ENCODE assay signal across 14 cellular contexts in genomic region chrX:12946406-12946805, GRCh38. TPM values are rescaled to one million over a fixed set of nuclear protein-coding genes. Genes with fewer than 3 reads are reported as not detected.
A peak's percentile ranks its signal among the peaks of the same experiment; 100 is the strongest.
DNase-seq lines count a peak whose midpoint lies in the region; ATAC-seq and TF ChIP-seq lines count a peak whose summit lies in the region.
"Had no signal": no experiment of that assay in that cellular context is flagged by ENCODE, and none has a peak within 500 bp of the region (broad histone marks: within the 10 kb centered on the region; RNA-seq: fewer than 3 reads in every experiment).

No MANE protein-coding gene starts in this region.

- no peaks in the 10 kb centered on the region for H3K27me3 ChIP-seq in Caco-2 (replicated peaks; ENCODE audit: control insufficient read depth, insufficient read depth, low read length)
- H3K27me3 ChIP-seq in Panc1 (ENCODE audit: control insufficient read depth, insufficient read depth, low read length), result no peaks in the 10 kb centered on the region
- H3K27me3 ChIP-seq in colonic mucosa, result no peaks in the 10 kb centered on the region
- no peaks in the 10 kb centered on the region for H3K27me3 ChIP-seq in neural progenitor cell

- H3K4me3 Mint-ChIP-seq in Caco-2 (ENCODE audit: unreplicated experiment) (no peak overlapping the region), neural progenitor cell (no peak overlapping the region)

- no peaks in the 10 kb centered on the region for H4K20me1 ChIP-seq in neural progenitor cell (ENCODE audit: low read depth)

- CTCF ChIA-PET in Caco-2 (lab: Charles Lee) (interaction anchor here (0.5 to 1.7 kb wide), 13 partner anchors 24 to 561 kb away, joined by 3 to 30 read pairs (median 5); partner anchors contain the start of gene TMSB4X), Panc1 (lab: Charles Lee) (interaction anchor here (0.6 to 1.0 kb wide), 3 partner anchors 33 to 542 kb away, joined by 3 read pairs; no protein-coding TSS in a partner anchor)

- H3K36me3 Mint-ChIP-seq in Caco-2 (ENCODE audit: insufficient read depth, unreplicated experiment), result no peaks in the 10 kb centered on the region
- no peaks in the 10 kb centered on the region for H3K36me3 Mint-ChIP-seq in neural progenitor cell
- H3K36me3 Mint-ChIP-seq: activated naive CD4-positive, alpha-beta T cell treated with anti-CD3 and anti-CD28 coated beads, Interleukin-2, amount 10 ng/mL, durations not matched to agents 7 days and 5 days; CD14-positive monocyte had no signal

- peaks cover 4% of the 10 kb centered on the region for H3K9me3 Mint-ChIP-seq in Caco-2 (ENCODE audit: unreplicated experiment)
- H3K9me3 Mint-ChIP-seq in neural progenitor cell, result peaks cover 11% of the 10 kb centered on the region
- H3K9me3 Mint-ChIP-seq: activated naive CD4-positive, alpha-beta T cell treated with anti-CD3 and anti-CD28 coated beads, Interleukin-2, amount 10 ng/mL, durations not matched to agents 7 days and 5 days had no signal

- H3F3A ChIP-seq in neural progenitor cell (ENCODE audit: low read depth), result peaks cover 12% of the 10 kb centered on the region

- peak overlapping the region; percentile 81 for H3K27ac Mint-ChIP-seq in Caco-2 (ENCODE audit: unreplicated experiment)
- peak overlapping the region; percentile 66 for H3K27ac Mint-ChIP-seq in neural progenitor cell

- no peak for ATAC-seq in Panc1

- no peak for DNase-seq in Caco-2
- no peak for DNase-seq in Panc1 (ENCODE audit: low read depth, low spot score)
- DNase-seq in colonic mucosa, result no peak
- peak; percentile 15 for DNase-seq in neural progenitor cell (ENCODE audit: low spot score)
- no peak for DNase-seq in HPDE6-E6E7 (ENCODE audit: extremely low spot score)
- no peak for DNase-seq in NCI-H446 treated with DMSO at 0.1 percent for 48 hours (lab: John Stamatoyannopoulos, UW)
- no peak for DNase-seq in CD1c-positive myeloid dendritic cell (ENCODE audit: extremely low spot score)
- no peak for DNase-seq in germinal center (ENCODE audit: low spot score)

- BruUV-seq in Caco-2 (replicated peaks; lab: Mats Ljungman, UMichigan) (no TSS peak), Panc1 (replicated peaks; lab: Mats Ljungman, UMichigan) (no TSS peak)

- H3K4me1 ChIP-seq in Caco-2, result peaks cover 24% of the 10 kb centered on the region
- H3K4me1 ChIP-seq in Panc1 (ENCODE audit: control insufficient read depth, insufficient read depth, low read length), result peaks cover 3% of the 10 kb centered on the region
- H3K4me1 ChIP-seq in colonic mucosa, result peaks cover 3% of the 10 kb centered on the region
- peaks cover 25% of the 10 kb centered on the region for H3K4me1 ChIP-seq in neural progenitor cell

- H3K27ac ChIP-seq in Panc1 (ENCODE audit: low read length) (peak overlapping the region; percentile 48; the same call in 1 of the 2 replicates), colonic mucosa (peak overlapping the region; percentile 60), neural progenitor cell (no peak overlapping the region)

- H3K27me3 Mint-ChIP-seq in Caco-2 (ENCODE audit: insufficient read depth, unreplicated experiment) (no peaks in the 10 kb centered on the region), neural progenitor cell (ENCODE audit: insufficient read depth, low read depth) (no peaks in the 10 kb centered on the region)

- H3K4me1 Mint-ChIP-seq in Caco-2 (ENCODE audit: low read depth, unreplicated experiment) (no peaks in the 10 kb centered on the region), neural progenitor cell (peaks cover 29% of the 10 kb centered on the region)

- POLR2A ChIA-PET in Caco-2 (lab: Charles Lee) (interaction anchor here (0.5 to 1.1 kb wide), 2 partner anchors 29 to 32 kb away, joined by 3 to 4 read pairs; no protein-coding TSS in a partner anchor), Panc1 (lab: Charles Lee) (no interaction called here)

- H3K4me2 ChIP-seq in neural progenitor cell, result peak overlapping the region; percentile 1

- H3K36me3 ChIP-seq in Caco-2 (ENCODE audit: control insufficient read depth, insufficient read depth, low read length) (no peaks in the 10 kb centered on the region), Panc1 (ENCODE audit: control insufficient read depth, insufficient read depth, low read length) (no peaks in the 10 kb centered on the region), colonic mucosa (no peaks in the 10 kb centered on the region), neural progenitor cell (no peaks in the 10 kb centered on the region)
- H3K36me3 ChIP-seq: WERI-Rb-1 had no signal

- peak overlapping the region; percentile 20 for H2AFZ ChIP-seq in neural progenitor cell (replicated peaks)

- intact Hi-C loops in Caco-2 (cut with micrococcal nuclease; ENCODE audit: unreplicated experiment), result loop anchor here (1.0 kb wide), 1 partner anchor 42 kb away; no protein-coding TSS in a partner anchor
- intact Hi-C loops in Panc1 (cut with micrococcal nuclease; ENCODE audit: unreplicated experiment), result no loop called here
- intact Hi-C loops in colonic mucosa (cut with DNase I), result loop anchor here (5.0 kb wide), 1 partner anchor 541 kb away; no protein-coding TSS in a partner anchor

- no peaks in the 10 kb centered on the region for H3K79me2 ChIP-seq in neural progenitor cell (ENCODE audit: low read depth)

- no peak overlapping the region for H3K4me3 ChIP-seq in Caco-2 (ENCODE audit: low read depth, low read length)
- H3K4me3 ChIP-seq in Panc1 (ENCODE audit: low read depth in 2 of 2, low read length in 2 of 2), result no peak overlapping the region
- no peak overlapping the region for H3K4me3 ChIP-seq in colonic mucosa
- no peak overlapping the region for H3K4me3 ChIP-seq in neural progenitor cell
- H3K4me3 ChIP-seq: lung had no signal

- H3K9ac ChIP-seq in colonic mucosa (ENCODE audit: low read depth in 2 of 2, low read length in 2 of 2) (no peak overlapping the region), neural progenitor cell (no peak overlapping the region)

- no peak for TF ChIP-seq CTCF in Caco-2 (IDR thresholded peaks at IDR 0.05; ENCODE audit: insufficient read depth in 1 of 2, low read depth in 1 of 2, low read length in 1 of 2, severe bottlenecking in 1 of 2, unreplicated experiment in 1 of 2)
- TF ChIP-seq CTCF in Panc1 (IDR thresholded peaks at IDR 0.05), result no peak
- TF ChIP-seq CTCF in colonic mucosa (IDR thresholded peaks at IDR 0.05), result no peak
- no peak for TF ChIP-seq CTCF in neural progenitor cell (IDR thresholded peaks at IDR 0.05)

- in situ Hi-C loops in Panc1 (cut with HindIII; ENCODE audit: low pct_unique_long_range_greater_than_20kb, low sequenced_read_pairs), result no loop called here

- H3K9me3 ChIP-seq in Caco-2, result no peaks in the 10 kb centered on the region
- H3K9me3 ChIP-seq in Panc1 (ENCODE audit: control insufficient read depth, insufficient read depth, low read depth, low read length), result no peaks in the 10 kb centered on the region
- no peaks in the 10 kb centered on the region for H3K9me3 ChIP-seq in colonic mucosa
- H3K9me3 ChIP-seq in neural progenitor cell (ENCODE audit: low read depth), result no peaks in the 10 kb centered on the region

RNA-seq across cellular contexts. Expression of gene TMSB4X, which starts 28.5 kb away (rescaled TPM):
- total RNA-seq in Caco-2 (2022), result 1,007 and 1,095 TPM in 2 replicates
- 2,928 TPM for total RNA-seq in Panc1 (2021; ENCODE audit: unreplicated experiment)
- 5,442 TPM for polyA plus RNA-seq in Panc1 (2012; ENCODE audit: insufficient read length)
- total RNA-seq in colonic mucosa, result 1,000 to 10,000 TPM; 3,844 to 4,288 TPM
- total RNA-seq in neural progenitor cell (ENCODE audit: low replicate concordance), result 2,407 and 3,462 TPM in 2 replicates

RNA-seq across cellular contexts. Expression of gene TLR8, which starts 40.0 kb away (rescaled TPM):
- total RNA-seq in Caco-2 (2022), result not detected in 2 replicates
- not detected for total RNA-seq in Panc1 (2021; ENCODE audit: unreplicated experiment)
- not detected for polyA plus RNA-seq in Panc1 (2012; ENCODE audit: insufficient read length)
- 1 to 10 TPM in 1 of 2 donors, under 1 TPM in 1; 0.35 to 1.6 TPM for total RNA-seq in colonic mucosa
- total RNA-seq in neural progenitor cell (ENCODE audit: low replicate concordance), result not detected in 2 replicates
- total RNA-seq: dermis microvascular lymphatic vessel endothelial cell, renal cortical epithelial cell had no signal
